8 cellular contexts compared by ENCODE assay signal in the genomic region with DNA sequence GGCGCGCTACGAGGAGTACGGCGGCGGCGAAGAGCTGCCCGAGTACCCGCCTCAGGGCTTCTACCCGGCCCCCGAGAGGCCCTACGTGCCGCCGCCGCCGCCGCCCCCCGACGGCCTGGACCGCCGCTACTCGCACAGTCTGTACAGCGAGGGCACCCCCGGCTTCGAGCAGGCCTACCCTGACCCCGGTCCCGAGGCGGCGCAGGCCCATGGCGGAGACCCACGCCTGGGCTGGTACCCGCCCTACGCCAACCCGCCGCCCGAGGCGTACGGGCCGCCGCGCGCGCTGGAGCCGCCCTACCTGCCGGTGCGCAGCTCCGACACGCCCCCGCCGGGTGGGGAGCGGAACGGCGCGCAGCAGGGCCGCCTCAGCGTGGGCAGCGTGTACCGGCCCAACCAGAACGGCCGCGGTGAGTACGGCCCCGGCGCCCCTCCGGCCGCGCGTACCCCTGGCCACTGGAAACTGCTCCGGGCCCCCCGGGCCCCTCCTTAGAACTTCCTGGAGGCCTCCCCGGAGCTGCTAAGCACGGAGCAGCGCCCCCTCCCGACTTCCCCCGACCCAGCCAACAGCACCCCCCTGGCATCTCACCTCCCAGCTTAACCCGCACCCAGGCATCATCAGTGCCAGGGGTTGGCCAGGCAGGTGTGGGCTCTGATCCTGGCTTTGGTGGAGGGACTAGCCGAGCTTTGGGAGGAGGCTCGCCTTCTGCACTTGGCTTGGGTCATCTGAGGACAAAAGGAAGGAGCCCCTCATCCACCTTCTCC. TPM values are rescaled to one million over a fixed set of nuclear protein-coding genes. Genes with fewer than 3 reads are reported as not detected.
DNase-seq lines count a peak whose midpoint lies in the region; ATAC-seq and TF ChIP-seq lines count a peak whose summit lies in the region.

No MANE protein-coding gene starts in this region.

- H3K4me2 ChIP-seq in mammary epithelial cell (ENCODE audit: insufficient read depth, low read depth, low read length) = peak overlapping the region; percentile 93

- no peaks in the 10 kb centered on the region for H4K20me1 ChIP-seq in mammary epithelial cell (ENCODE audit: insufficient read depth, low read length)

- peaks cover 43% of the 10 kb centered on the region for H3K4me1 Mint-ChIP-seq in WTC11

- intact Hi-C loops in mammary epithelial cell (cut with micrococcal nuclease) = loop anchor here (5.0 kb wide), 1 partner anchor 55 kb away; a partner anchor contains a TSS

- H3K27ac ChIP-seq in mammary epithelial cell (ENCODE audit: insufficient read depth, low read depth, low read length) = no peak overlapping the region

- dilution Hi-C loops in mammary epithelial cell (cut with HindIII; ENCODE audit: low sequenced_read_pairs) = no loop called here

- H2AFZ ChIP-seq in mammary epithelial cell (ENCODE audit: low read depth, low read length) = peak overlapping the region; percentile 87

- H3K27me3 Mint-ChIP-seq in WTC11 (ENCODE audit: low read depth) = peaks cover 11% of the 10 kb centered on the region

- no peaks in the 10 kb centered on the region for H3K9me3 Mint-ChIP-seq in WTC11

- DNase-seq in DMS 273 treated with DMSO at 0.1 percent for 48 hours (lab: John Stamatoyannopoulos, UW) = peak; percentile 21
- peak; percentile 68 for DNase-seq in KG1 (lab: John Stamatoyannopoulos, UW)
- DNase-seq in WTC11 (ENCODE audit: low spot score) = peak; percentile 74
- peak; percentile 62 for DNase-seq in mammary epithelial cell
- DNase-seq in kidney tubule cell (ENCODE audit: low spot score) = peak; percentile 76
- peak; percentile 66 to 76 for DNase-seq in stimulated activated CD4-positive, alpha-beta T cell treated with anti-CD3 and anti-CD28 coated beads, Interleukin-2, amount 100 ng/mL, for 48 hours
- no peak for DNase-seq in cerebellar nuclear complex (lab: John Stamatoyannopoulos, UW)

- H3K4me3 Mint-ChIP-seq in WTC11 = peak overlapping the region; percentile 68

- H3K27ac Mint-ChIP-seq in WTC11 = no peak overlapping the region

- ATAC-seq in WTC11 (peak; percentile 38), GM21737 (IDR thresholded peaks at IDR 0.05; ENCODE audit: unreplicated experiment) (no peak)

- no peaks in the 10 kb centered on the region for H3K79me2 ChIP-seq in mammary epithelial cell (ENCODE audit: insufficient read depth, low read length)

- BruUV-seq in mammary epithelial cell (replicated peaks; lab: Mats Ljungman, UMichigan) = no TSS peak

- no peak overlapping the region for H3K9ac ChIP-seq in mammary epithelial cell (ENCODE audit: insufficient read depth, low read length)

- POLR2A ChIA-PET in WTC11 (lab: Charles Lee) = interaction anchor here (0.6 to 1.0 kb wide), 2 partner anchors 58 to 776 kb away, joined by 3 to 4 read pairs; no protein-coding TSS in a partner anchor

- CTCF ChIA-PET in WTC11 (lab: Charles Lee) = interaction anchor here (0.6 to 5.2 kb wide), 46 partner anchors 9 to 492 kb away, joined by 3 to 61 read pairs (median 4); a partner anchor contains a TSS
- CTCF ChIA-PET in mammary epithelial cell (lab: Charles Lee; ENCODE audit: low non-redundant PET) = interaction anchor here (0.6 to 1.1 kb wide), 5 partner anchors 8 to 1701 kb away, joined by 3 to 9 read pairs (median 5); no protein-coding TSS in a partner anchor

- peak overlapping the region; percentile 37 to 60 (median 58) for H3K4me3 ChIP-seq in mammary epithelial cell (replicated peaks in 1 of 3; ENCODE audit: insufficient read depth in 1 of 3, low read depth in 2 of 3, low read length in 3 of 3)

- H3K27me3 ChIP-seq in mammary epithelial cell (ENCODE audit: insufficient read depth, low read length) = no peaks in the 10 kb centered on the region

- TF ChIP-seq CTCF in WTC11 (IDR thresholded peaks at IDR 0.05) = peak; percentile 33; the same call in 1 of the 2 replicates
- peak; percentile 5 to 62 for TF ChIP-seq CTCF in mammary epithelial cell (conservative IDR thresholded peaks at IDR 0.05 in 1 of 2, IDR thresholded peaks at IDR 0.05 in 1 of 2; ENCODE audit: extremely low read depth in 1 of 2, insufficient read depth in 1 of 2, low read depth in 1 of 2, low read length in 2 of 2)

- in situ Hi-C loops in mammary epithelial cell (cut with MboI; ENCODE audit: low sequenced_read_pairs in 2 of 2) = no loop called here

- peaks cover 53% of the 10 kb centered on the region for H3K4me1 ChIP-seq in mammary epithelial cell (ENCODE audit: insufficient read depth, low read length)

- H3K9me3 ChIP-seq in mammary epithelial cell (replicated peaks; ENCODE audit: insufficient read depth, low read length) = no peaks in the 10 kb centered on the region

- no peaks in the 10 kb centered on the region for H3K36me3 Mint-ChIP-seq in WTC11

- 15% methylated on average over 3 of the region's 78 CpGs for WGBS in mammary epithelial cell (ENCODE audit: low coverage, missing lambda C conversion rate)

- H3K36me3 ChIP-seq in mammary epithelial cell (ENCODE audit: insufficient read depth, low read length) = no peaks in the 10 kb centered on the region

TF ChIP-seq in WTC11, 78 proteins besides CTCF, POLR2A, EP300 and RAD21 (continues in another document):
- TF ChIP-seq OVOL2 (CRISPR knock-in tag; IDR thresholded peaks at IDR 0.05; ENCODE audit: borderline replicate concordance) (no peak), TCF7 (CRISPR knock-in tag; IDR thresholded peaks at IDR 0.05; ENCODE audit: low read depth) (no peak), CREB1 (CRISPR knock-in tag; IDR thresholded peaks at IDR 0.05) (no peak), NFATC4 (CRISPR knock-in tag; IDR thresholded peaks at IDR 0.05) (no peak), NR2C2 (CRISPR knock-in tag; IDR thresholded peaks at IDR 0.05) (no peak), ZNF416 (CRISPR knock-in tag; IDR thresholded peaks at IDR 0.05) (no peak), ZNF232 (CRISPR knock-in tag; IDR thresholded peaks at IDR 0.05) (no peak), ZNF396 (CRISPR knock-in tag; IDR thresholded peaks at IDR 0.05; ENCODE audit: borderline replicate concordance) (no peak), GTF2I (CRISPR knock-in tag; conservative IDR thresholded peaks at IDR 0.05) (no peak), JAZF1 (CRISPR knock-in tag; IDR thresholded peaks at IDR 0.05) (no peak), RORB (CRISPR knock-in tag; IDR thresholded peaks at IDR 0.05) (no peak), MXD4 (CRISPR knock-in tag; IDR thresholded peaks at IDR 0.05; ENCODE audit: borderline replicate concordance) (no peak), SMAD4 (CRISPR knock-in tag; IDR thresholded peaks at IDR 0.05) (no peak), ZBTB21 (CRISPR knock-in tag; IDR thresholded peaks at IDR 0.05; ENCODE audit: borderline replicate concordance) (no peak), GRHL2 (CRISPR knock-in tag; IDR thresholded peaks at IDR 0.05; ENCODE audit: insufficient replicate concordance, severe bottlenecking) (no peak)
- TF ChIP-seq, protein P1, sequence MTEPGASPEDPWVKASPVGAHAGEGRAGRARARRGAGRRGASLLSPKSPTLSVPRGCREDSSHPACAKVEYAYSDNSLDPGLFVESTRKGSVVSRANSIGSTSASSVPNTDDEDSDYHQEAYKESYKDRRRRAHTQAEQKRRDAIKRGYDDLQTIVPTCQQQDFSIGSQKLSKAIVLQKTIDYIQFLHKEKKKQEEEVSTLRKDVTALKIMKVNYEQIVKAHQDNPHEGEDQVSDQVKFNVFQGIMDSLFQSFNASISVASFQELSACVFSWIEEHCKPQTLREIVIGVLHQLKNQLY (CRISPR knock-in tag; IDR thresholded peaks at IDR 0.05) = no peak
- TF ChIP-seq, protein P2, sequence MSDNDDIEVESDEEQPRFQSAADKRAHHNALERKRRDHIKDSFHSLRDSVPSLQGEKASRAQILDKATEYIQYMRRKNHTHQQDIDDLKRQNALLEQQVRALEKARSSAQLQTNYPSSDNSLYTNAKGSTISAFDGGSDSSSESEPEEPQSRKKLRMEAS (CRISPR knock-in tag; IDR thresholded peaks at IDR 0.05) = no peak; the same call in 1 of the 2 replicates
- TF ChIP-seq, protein P3, sequence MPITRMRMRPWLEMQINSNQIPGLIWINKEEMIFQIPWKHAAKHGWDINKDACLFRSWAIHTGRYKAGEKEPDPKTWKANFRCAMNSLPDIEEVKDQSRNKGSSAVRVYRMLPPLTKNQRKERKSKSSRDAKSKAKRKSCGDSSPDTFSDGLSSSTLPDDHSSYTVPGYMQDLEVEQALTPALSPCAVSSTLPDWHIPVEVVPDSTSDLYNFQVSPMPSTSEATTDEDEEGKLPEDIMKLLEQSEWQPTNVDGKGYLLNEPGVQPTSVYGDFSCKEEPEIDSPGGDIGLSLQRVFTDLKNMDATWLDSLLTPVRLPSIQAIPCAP (CRISPR knock-in tag; IDR thresholded peaks at IDR 0.05) = no peak
- TF ChIP-seq, protein P4, sequence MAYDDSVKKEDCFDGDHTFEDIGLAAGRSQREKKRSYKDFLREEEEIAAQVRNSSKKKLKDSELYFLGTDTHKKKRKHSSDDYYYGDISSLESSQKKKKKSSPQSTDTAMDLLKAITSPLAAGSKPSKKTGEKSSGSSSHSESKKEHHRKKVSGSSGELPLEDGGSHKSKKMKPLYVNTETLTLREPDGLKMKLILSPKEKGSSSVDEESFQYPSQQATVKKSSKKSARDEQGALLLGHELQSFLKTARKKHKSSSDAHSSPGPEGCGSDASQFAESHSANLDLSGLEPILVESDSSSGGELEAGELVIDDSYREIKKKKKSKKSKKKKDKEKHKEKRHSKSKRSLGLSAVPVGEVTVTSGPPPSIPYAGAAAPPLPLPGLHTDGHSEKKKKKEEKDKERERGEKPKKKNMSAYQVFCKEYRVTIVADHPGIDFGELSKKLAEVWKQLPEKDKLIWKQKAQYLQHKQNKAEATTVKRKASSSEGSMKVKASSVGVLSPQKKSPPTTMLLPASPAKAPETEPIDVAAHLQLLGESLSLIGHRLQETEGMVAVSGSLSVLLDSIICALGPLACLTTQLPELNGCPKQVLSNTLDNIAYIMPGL (CRISPR knock-in tag; IDR thresholded peaks at IDR 0.05) = peak; percentile 94
- TF ChIP-seq, protein P5, sequence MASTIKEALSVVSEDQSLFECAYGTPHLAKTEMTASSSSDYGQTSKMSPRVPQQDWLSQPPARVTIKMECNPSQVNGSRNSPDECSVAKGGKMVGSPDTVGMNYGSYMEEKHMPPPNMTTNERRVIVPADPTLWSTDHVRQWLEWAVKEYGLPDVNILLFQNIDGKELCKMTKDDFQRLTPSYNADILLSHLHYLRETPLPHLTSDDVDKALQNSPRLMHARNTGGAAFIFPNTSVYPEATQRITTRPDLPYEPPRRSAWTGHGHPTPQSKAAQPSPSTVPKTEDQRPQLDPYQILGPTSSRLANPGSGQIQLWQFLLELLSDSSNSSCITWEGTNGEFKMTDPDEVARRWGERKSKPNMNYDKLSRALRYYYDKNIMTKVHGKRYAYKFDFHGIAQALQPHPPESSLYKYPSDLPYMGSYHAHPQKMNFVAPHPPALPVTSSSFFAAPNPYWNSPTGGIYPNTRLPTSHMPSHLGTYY (CRISPR knock-in tag; IDR thresholded peaks at IDR 0.05) = no peak

RNA-seq across cellular contexts. Expression of a gene that starts 1.4 kb away (rescaled TPM):
- total RNA-seq in WTC11 (2021) = 10.6 to 14.4 TPM (median 12.3 TPM) in 3 replicates
- total RNA-seq in mammary epithelial cell = 10 to 100 TPM in 1 of 2 donors, 1 to 10 TPM in 1; 5.0 to 23.0 TPM
- 18.7 TPM for polyA plus RNA-seq in mammary epithelial cell
- 6.0 TPM for polyA minus RNA-seq in mammary epithelial cell

RNA-seq across cellular contexts. Expression of a gene that starts 54.3 kb away (rescaled TPM):
- not detected in 3 replicates for total RNA-seq in WTC11 (2021)
- total RNA-seq in mammary epithelial cell = not detected
- polyA plus RNA-seq in mammary epithelial cell = not detected
- polyA minus RNA-seq in mammary epithelial cell = not detected

Comparison
In these comparisons a context has a peak if more than half of its experiments do, and no peak if none do; other contexts are left out.
1. DNase-seq: peak in DMS 273 treated with DMSO at 0.1 percent for 48 hours (single experiment), KG1 (single experiment), WTC11 (single experiment), mammary epithelial cell (single experiment), kidney tubule cell (single experiment) and stimulated activated CD4-positive, alpha-beta T cell treated with anti-CD3 and anti-CD28 coated beads, Interleukin-2, amount 100 ng/mL, for 48 hours (2 of 2); none in cerebellar nuclear complex (0 of 2).